11 cellular contexts compared by ENCODE assay signal in genomic region chr13:114027046-114027760, GRCh38. TPM values are rescaled to one million over a fixed set of nuclear protein-coding genes. Genes with fewer than 3 reads are reported as not detected.
DNase-seq lines count a peak whose midpoint lies in the region; ATAC-seq and TF ChIP-seq lines count a peak whose summit lies in the region.
"Had no signal": no experiment of that assay in that cellular context is flagged by ENCODE, and none has a peak within 500 bp of the region (broad histone marks: within the 10 kb centered on the region; RNA-seq: fewer than 3 reads in every experiment).

No MANE protein-coding gene starts in this region.

- H3K27me3 ChIP-seq in adipocyte (replicated peaks; ENCODE audit: control insufficient read depth, insufficient read depth, low read length), result no peaks in the 10 kb centered on the region

- H3K9ac ChIP-seq in adipocyte (ENCODE audit: low read length), result peak overlapping the region; percentile 82
- H3K9ac ChIP-seq: GM23248 had no signal

- no peak for TF ChIP-seq CTCF in RWPE1 (conservative IDR thresholded peaks at IDR 0.05; ENCODE audit: low read depth)

- H3K4me1 ChIP-seq in adipocyte (ENCODE audit: control insufficient read depth, insufficient read depth, low read length), result peaks cover 43% of the 10 kb centered on the region

- H3K9me3 ChIP-seq in adipocyte (ENCODE audit: control insufficient read depth, low read length), result no peaks in the 10 kb centered on the region

- intact Hi-C loops in sciatic nerve (cut with DNase I), result no loop called here

- POLR2A ChIA-PET in RWPE1 (lab: Yijun Ruan, JAX; ENCODE audit: low non-redundant PET), result no interaction called here

- peaks cover 47% of the 10 kb centered on the region for H3K36me3 ChIP-seq in adipocyte (ENCODE audit: control insufficient read depth, insufficient read depth, low read length, severe bottlenecking)

- peak; percentile 80 for ATAC-seq in sciatic nerve
- no peak for ATAC-seq in GM18909 (IDR thresholded peaks at IDR 0.05; ENCODE audit: poor library complexity, unreplicated experiment)

- DNase-seq in GM03348 (ENCODE audit: low spot score) (peak; percentile 62), adipocyte (ENCODE audit: low read depth) (peak; percentile 27), germinal center (ENCODE audit: low spot score) (peak; percentile 46), sciatic nerve (ENCODE audit: low spot score) (peak; percentile 82), RWPE1 (ENCODE audit: low spot score) (no peak), HCEC 1CT (no peak)
- no peak for DNase-seq in activated CD4-positive, alpha-beta T cell treated with anti-CD3 and anti-CD28 coated beads for 4 hours
- DNase-seq: Calu3; effector memory CD4-positive, alpha-beta T cell; GM23248 had no signal

- no peak overlapping the region for H3K27ac ChIP-seq in RWPE1
- H3K27ac ChIP-seq: GM23248 had no signal

- CTCF ChIA-PET in RWPE1 (lab: Yijun Ruan, JAX), result no interaction called here

- H3K4me3 ChIP-seq in adipocyte (ENCODE audit: low read length), result peak overlapping the region; percentile 36
- H3K4me3 ChIP-seq: GM23248 had no signal

RNA-seq across cellular contexts. Expression of gene C13orf46, which starts 53.3 kb away (rescaled TPM):
- 3.6 TPM for total RNA-seq in sciatic nerve
- total RNA-seq: GM23248 had no signal

Comparison
In these comparisons a context has a peak if more than half of its experiments do, and no peak if none do; other contexts are left out.
1. DNase-seq: peak in GM03348 (single experiment), adipocyte (single experiment), germinal center (single experiment) and sciatic nerve (single experiment); none in activated CD4-positive, alpha-beta T cell treated with anti-CD3 and anti-CD28 coated beads for 4 hours (0 of 2), RWPE1 (single experiment) and HCEC 1CT (single experiment).